16 cellular contexts compared by ENCODE assay signal in genomic region chr3:38507120-38507519, GRCh38. TPM values are rescaled to one million over a fixed set of nuclear protein-coding genes. Genes with fewer than 3 reads are reported as not detected.
DNase-seq lines count a peak whose midpoint lies in the region; ATAC-seq and TF ChIP-seq lines count a peak whose summit lies in the region.
"Had no signal": no experiment of that assay in that cellular context is flagged by ENCODE, and none has a peak within 500 bp of the region (broad histone marks: within the 10 kb centered on the region; RNA-seq: fewer than 3 reads in every experiment).

No MANE protein-coding gene starts in this region.

- H3K27ac Mint-ChIP-seq in CD4-positive, alpha-beta T cell, result peak overlapping the region; percentile 11
- H3K27ac Mint-ChIP-seq: activated T-helper 2 cell treated with anti-CD3 and anti-CD28 coated beads, Interferon-gamma antibody, Interleukin-2, Interleukin-4, amounts not matched to agents 10 μg/mL and 5 μg/mL and 100 μg/mL, durations not matched to agents 14 hours and 24 hours and 36 hours; WTC11 had no signal

- no peaks in the 10 kb centered on the region for H3K4me1 ChIP-seq in esophagus muscularis mucosa

- no peaks in the 10 kb centered on the region for H3K27me3 Mint-ChIP-seq in CD4-positive, alpha-beta T cell

- intact Hi-C loops in CD4-positive, alpha-beta T cell (cut with DNase I, micrococcal nuclease), result no loop called here
- intact Hi-C loops in esophagus muscularis mucosa (cut with DNase I), result no loop called here

- no peak for TF ChIP-seq CTCF in CD4-positive, alpha-beta T cell (IDR thresholded peaks at IDR 0.05)
- no peak for TF ChIP-seq CTCF in esophagus muscularis mucosa (IDR thresholded peaks at IDR 0.05)

- DNase-seq in CD4-positive, alpha-beta T cell, result no peak
- peak; percentile 17 for DNase-seq in GM19238 (ENCODE audit: insufficient read length, low spot score)
- no peak for DNase-seq in activated CD4-positive, alpha-beta T cell treated with anti-CD3 and anti-CD28 coated beads for 1 hour
- DNase-seq in activated CD4-positive, alpha-beta T cell treated with anti-CD3 and anti-CD28 coated beads, Interleukin-2, amount 50 U/mL, for 48 hours, result no peak
- DNase-seq in DMS153 treated with DMSO at 0.1 percent for 48 hours (lab: John Stamatoyannopoulos, UW; ENCODE audit: unreplicated experiment), result no peak
- DNase-seq in esophagus muscularis mucosa (ENCODE audit: extremely low spot score), result no peak
- DNase-seq: central memory CD4-positive, alpha-beta T cell; SHP77 treated with DMSO at 0.1 percent for 48 hours; trophoblast cell had no signal

- H3K4me1 Mint-ChIP-seq in CD4-positive, alpha-beta T cell (ENCODE audit: low read depth), result no peaks in the 10 kb centered on the region
- H3K4me1 Mint-ChIP-seq: WTC11 had no signal

- CTCF ChIA-PET in CD4-positive, alpha-beta T cell (lab: Charles Lee), result no interaction called here

- 74% methylated on average over 2 of the region's 2 CpGs for WGBS in esophagus muscularis mucosa

- H3K27me3 ChIP-seq in CD4-positive, alpha-beta T cell (ENCODE audit: control insufficient read depth, insufficient read depth, low read length), result no peaks in the 10 kb centered on the region
- H3K27me3 ChIP-seq in esophagus muscularis mucosa, result no peaks in the 10 kb centered on the region

- H3K9me3 ChIP-seq in CD4-positive, alpha-beta T cell (ENCODE audit: control insufficient read depth, low read length), result no peaks in the 10 kb centered on the region
- H3K9me3 ChIP-seq in esophagus muscularis mucosa, result no peaks in the 10 kb centered on the region

- no peak overlapping the region for H3K4me3 Mint-ChIP-seq in CD4-positive, alpha-beta T cell
- H3K4me3 Mint-ChIP-seq: WTC11 had no signal

- TF ChIP-seq EP300 in esophagus muscularis mucosa (IDR thresholded peaks at IDR 0.05), result no peak

- POLR2A ChIA-PET in CD4-positive, alpha-beta T cell (lab: Charles Lee), result no interaction called here

- H3K27ac ChIP-seq in CD4-positive, alpha-beta T cell (ENCODE audit: low read depth, low read length), result no peak overlapping the region
- no peak overlapping the region for H3K27ac ChIP-seq in esophagus muscularis mucosa (replicated peaks in 1 of 4)
- H3K27ac ChIP-seq: KMS-11 had no signal

- H3K4me3 ChIP-seq in esophagus muscularis mucosa, result no peak overlapping the region

- H3K36me3 Mint-ChIP-seq in CD4-positive, alpha-beta T cell (ENCODE audit: low read depth), result peaks cover 86% of the 10 kb centered on the region

- no peak for ATAC-seq in CD4-positive, alpha-beta T cell (ENCODE audit: poor library complexity)
- ATAC-seq in HG02571 (IDR thresholded peaks at IDR 0.05; ENCODE audit: unreplicated experiment) (peak; percentile 87), HG03280 (IDR thresholded peaks at IDR 0.05; ENCODE audit: unreplicated experiment) (peak; percentile 93)
- ATAC-seq: esophagus mucosa, sciatic nerve, WTC11 had no signal

- TF ChIP-seq POLR2A in esophagus muscularis mucosa (IDR thresholded peaks at IDR 0.05; ENCODE audit: low read depth), result no peak

- H3K36me3 ChIP-seq in esophagus muscularis mucosa, result peaks cover 23 to 94% (median 60%) of the 10 kb centered on the region in 4 donors

- no peaks in the 10 kb centered on the region for H3K9me3 Mint-ChIP-seq in CD4-positive, alpha-beta T cell
- H3K9me3 Mint-ChIP-seq: activated T-helper 2 cell treated with anti-CD3 and anti-CD28 coated beads, Interferon-gamma antibody, Interleukin-2, Interleukin-4, amounts not matched to agents 10 μg/mL and 5 μg/mL and 100 μg/mL, durations not matched to agents 14 hours and 24 hours and 36 hours; WTC11 had no signal

RNA-seq across cellular contexts. Expression of gene EXOG, which starts 11.0 kb away (rescaled TPM):
- 10 to 100 TPM; 13.7 to 16.0 TPM for total RNA-seq in CD4-positive, alpha-beta T cell
- 10 to 100 TPM; 14.9 to 37.8 (median 30.8) TPM for total RNA-seq in esophagus muscularis mucosa

RNA-seq across cellular contexts. Expression of gene ACVR2B, which starts 53.4 kb away (rescaled TPM):
- 1 to 10 TPM; 3.6 to 4.3 TPM for total RNA-seq in CD4-positive, alpha-beta T cell
- 1 to 10 TPM; 3.8 to 9.8 (median 5.9) TPM for total RNA-seq in esophagus muscularis mucosa
